ENCODE assay signal across 12 cellular contexts in genomic region chr1:201711101-201711597, GRCh38.
DNase-seq lines count a peak whose midpoint lies in the region; TF ChIP-seq lines count a peak whose summit lies in the region.
"Had no signal": no experiment of that assay in that cellular context is flagged by ENCODE, and none has a peak within 500 bp of the region (broad histone marks: within the 10 kb centered on the region; RNA-seq: fewer than 3 reads in every experiment).

No MANE protein-coding gene starts in this region.

- peaks cover 62% of the 10 kb centered on the region for H3K4me1 Mint-ChIP-seq in MCF 10A (ENCODE audit: insufficient read depth, unreplicated experiment)

- BruUV-seq in MCF 10A (replicated peaks; lab: Mats Ljungman, UMichigan), result no TSS peak
- no TSS peak for BruUV-seq in mammary epithelial cell (replicated peaks; lab: Mats Ljungman, UMichigan)

- H3K4me3 Mint-ChIP-seq in MCF 10A (ENCODE audit: unreplicated experiment), result no peak overlapping the region

- WGBS in mammary epithelial cell (ENCODE audit: low coverage, missing lambda C conversion rate), result 45% methylated on average over 6 of the region's 7 CpGs
- 48 to 50% (median 49%) methylated on average over 7 of the region's 7 CpGs for WGBS in ovary, 3 donors

- TF ChIP-seq CTCF in MCF 10A (IDR thresholded peaks at IDR 0.05; ENCODE audit: unreplicated experiment) (no peak), mammary epithelial cell (conservative IDR thresholded peaks at IDR 0.05 in 1 of 2, IDR thresholded peaks at IDR 0.05 in 1 of 2; ENCODE audit: extremely low read depth in 1 of 2, insufficient read depth in 1 of 2, low read depth in 1 of 2, low read length in 2 of 2) (no peak), fibroblast of lung (conservative IDR thresholded peaks at IDR 0.05 in 1 of 2, IDR thresholded peaks at IDR 0.05 in 1 of 2; ENCODE audit: low read depth in 1 of 2, low read length in 2 of 2) (no peak), ovary (IDR thresholded peaks at IDR 0.05) (no peak), vagina (IDR thresholded peaks at IDR 0.05) (no peak)

- no peak overlapping the region for H3K4me2 ChIP-seq in mammary epithelial cell (ENCODE audit: insufficient read depth, low read depth, low read length)
- no peak overlapping the region for H3K4me2 ChIP-seq in fibroblast of lung (ENCODE audit: extremely low read depth, insufficient read depth, low read length)

- no peaks in the 10 kb centered on the region for H3K9me3 ChIP-seq in mammary epithelial cell (replicated peaks; ENCODE audit: insufficient read depth, low read length)
- no peaks in the 10 kb centered on the region for H3K9me3 ChIP-seq in fibroblast of lung (ENCODE audit: control insufficient read depth, insufficient read depth, low read depth, low read length)
- no peaks in the 10 kb centered on the region for H3K9me3 ChIP-seq in ovary
- no peaks in the 10 kb centered on the region for H3K9me3 ChIP-seq in vagina

- H3K27ac ChIP-seq in mammary epithelial cell (ENCODE audit: insufficient read depth, low read depth, low read length), result no peak overlapping the region
- peak overlapping the region; percentile 94 for H3K27ac ChIP-seq in fibroblast of lung (ENCODE audit: insufficient read depth, low read length)
- peak overlapping the region; percentile 51 to 72 for H3K27ac ChIP-seq in ovary
- peak overlapping the region; percentile 95 for H3K27ac ChIP-seq in vagina

- POLR2A ChIA-PET in MCF 10A (lab: Yijun Ruan, JAX), result interaction anchor here (0.6 to 10.5 kb wide), 5 partner anchors 30 to 244 kb away, joined by 3 to 168 read pairs (median 3); no protein-coding TSS in a partner anchor

- TF ChIP-seq POLR2A in ovary (IDR thresholded peaks at IDR 0.05) (no peak), vagina (IDR thresholded peaks at IDR 0.05) (no peak)

- in situ Hi-C loops in mammary epithelial cell (cut with MboI; ENCODE audit: low sequenced_read_pairs in 2 of 2), result loop anchor here (5.0 kb wide), 1 partner anchor 76 kb away; no protein-coding TSS in a partner anchor
- in situ Hi-C loops in KBM-7 (cut with MboI; ENCODE audit: low pct_unique_long_range_greater_than_20kb, low sequenced_read_pairs), result no loop called here

- peak overlapping the region; percentile 4 for H3K27ac Mint-ChIP-seq in MCF 10A (ENCODE audit: low read depth, unreplicated experiment)

- CTCF ChIA-PET in MCF 10A (lab: Yijun Ruan, JAX) (interaction anchor here (0.6 to 26.0 kb wide), 12 partner anchors 9 to 383 kb away, joined by 3 to 1744 read pairs (median 24); partner anchors contain the start of gene NAV1), mammary epithelial cell (lab: Charles Lee; ENCODE audit: low non-redundant PET) (interaction anchor here (0.5 to 0.9 kb wide), 2 partner anchors 64 to 82 kb away, joined by 5 to 22 read pairs; no protein-coding TSS in a partner anchor)

- intact Hi-C loops in MCF 10A (cut with micrococcal nuclease) (loop anchor here (5.0 to 10.0 kb wide), 2 partner anchors 41 to 174 kb away; partner anchors contain the start of gene SHISA4), mammary epithelial cell (cut with micrococcal nuclease) (loop anchor here (5.0 to 10.0 kb wide), 2 partner anchors 41 to 404 kb away; no protein-coding TSS in a partner anchor), ovary (cut with DNase I) (no loop called here), vagina (cut with DNase I) (loop anchor here (5.0 kb wide), 1 partner anchor 174 kb away; the partner anchor contains the start of gene NAV1)

- DNase-seq in MCF 10A (ENCODE audit: unreplicated experiment) (no peak), mammary epithelial cell (no peak), fibroblast of lung (ENCODE audit: low read depth in 2 of 2) (peak in 1 of 2 donors; percentile 30), ovary (no peak), vagina (ENCODE audit: extremely low spot score in 2 of 2) (no peak), NCI-H2029 (lab: John Stamatoyannopoulos, UW) (no peak), KBM-7 (no peak)
- no peak for DNase-seq in stimulated activated CD4-positive, alpha-beta T cell treated with anti-CD3 and anti-CD28 coated beads, Interleukin-15, amount 100 ng/mL, for 24 hours
- DNase-seq: activated CD8-positive, alpha-beta memory T cell treated with anti-CD3 and anti-CD28 coated beads, Interleukin-2, amount 50 U/mL, for 48 hours; left colon; NCI-H1694; PC-3 had no signal

- H4K20me1 ChIP-seq in mammary epithelial cell (ENCODE audit: insufficient read depth, low read length) (no peaks in the 10 kb centered on the region), fibroblast of lung (ENCODE audit: control insufficient read depth, extremely low read depth, insufficient read depth, low read length) (no peaks in the 10 kb centered on the region)

- H3K36me3 ChIP-seq in mammary epithelial cell (ENCODE audit: insufficient read depth, low read length) (no peaks in the 10 kb centered on the region), fibroblast of lung (ENCODE audit: control insufficient read depth, insufficient read depth, low read length) (peaks cover 14% of the 10 kb centered on the region), ovary (no peaks in the 10 kb centered on the region), vagina (no peaks in the 10 kb centered on the region)

- H3K4me1 ChIP-seq in mammary epithelial cell (ENCODE audit: insufficient read depth, low read length) (peaks cover 55% of the 10 kb centered on the region), fibroblast of lung (ENCODE audit: control insufficient read depth, extremely low read depth, insufficient read depth, low read length) (peaks cover 70% of the 10 kb centered on the region), ovary (ENCODE audit: insufficient read depth) (peaks cover 28% of the 10 kb centered on the region), vagina (peaks cover 69% of the 10 kb centered on the region)

- H3K27me3 ChIP-seq in mammary epithelial cell (ENCODE audit: insufficient read depth, low read length) (no peaks in the 10 kb centered on the region), fibroblast of lung (ENCODE audit: control insufficient read depth, insufficient read depth, low read length) (no peaks in the 10 kb centered on the region), ovary (no peaks in the 10 kb centered on the region), vagina (no peaks in the 10 kb centered on the region)

- no peak for TF ChIP-seq EP300 in ovary (IDR thresholded peaks at IDR 0.05)

- dilution Hi-C loops in mammary epithelial cell (cut with HindIII; ENCODE audit: low sequenced_read_pairs), result no loop called here

- H3K4me3 ChIP-seq in mammary epithelial cell (replicated peaks in 1 of 3; ENCODE audit: insufficient read depth in 1 of 3, low read depth in 2 of 3, low read length in 3 of 3), result no peak overlapping the region
- no peak overlapping the region for H3K4me3 ChIP-seq in fibroblast of lung (replicated peaks in 1 of 4; ENCODE audit: control extremely low read depth in 1 of 4, insufficient read depth in 1 of 4, low read depth in 3 of 4, low read length in 4 of 4)
- H3K4me3 ChIP-seq in ovary, result no peak overlapping the region
- no peak overlapping the region for H3K4me3 ChIP-seq in vagina

- H3K27me3 Mint-ChIP-seq in MCF 10A (ENCODE audit: insufficient read depth, unreplicated experiment), result no peaks in the 10 kb centered on the region

- H3K9ac ChIP-seq in mammary epithelial cell (ENCODE audit: insufficient read depth, low read length) (no peak overlapping the region), fibroblast of lung (ENCODE audit: insufficient read depth, low read length) (no peak overlapping the region)

- no peaks in the 10 kb centered on the region for H3K9me3 Mint-ChIP-seq in MCF 10A (ENCODE audit: unreplicated experiment)

- H2AFZ ChIP-seq in mammary epithelial cell (ENCODE audit: low read depth, low read length) (no peak overlapping the region), fibroblast of lung (ENCODE audit: low read length) (no peak overlapping the region)

- no peaks in the 10 kb centered on the region for H3K36me3 Mint-ChIP-seq in MCF 10A (ENCODE audit: insufficient read depth, unreplicated experiment)

- H3K79me2 ChIP-seq in mammary epithelial cell (ENCODE audit: insufficient read depth, low read length) (no peaks in the 10 kb centered on the region), fibroblast of lung (ENCODE audit: control insufficient read depth, insufficient read depth, low read length) (peaks cover 74% of the 10 kb centered on the region)

Comparison
In these comparisons a context has a peak if more than half of its experiments do, and no peak if none do; other contexts are left out.
1. intact Hi-C loops: an anchor here in MCF 10A (5.0 to 10.0 kb wide), mammary epithelial cell (5.0 to 10.0 kb wide) and vagina (5.0 kb wide); none called in ovary.